Comparison of ENCODE assay signal across 8 cellular contexts in genomic region chr14:101843665-101844064, GRCh38.
DNase-seq lines count a peak whose midpoint lies in the region; ATAC-seq and TF ChIP-seq lines count a peak whose summit lies in the region.

No MANE protein-coding gene starts in this region.

- peak overlapping the region; percentile 3 for H3K27ac Mint-ChIP-seq in mesothelial cell of epicardium

- no peaks in the 10 kb centered on the region for H3K9me2 ChIP-seq in DOHH2 (replicated peaks; ENCODE audit: control insufficient read depth, low read length)

- TF ChIP-seq CTCF in DOHH2 (IDR thresholded peaks at IDR 0.05; ENCODE audit: low read depth, low read length, poor library complexity, severe bottlenecking) (peak; percentile 90), mesothelial cell of epicardium (IDR thresholded peaks at IDR 0.05; ENCODE audit: unreplicated experiment) (no peak), coronary artery (IDR thresholded peaks at IDR 0.05) (no peak)

- H3K27me3 Mint-ChIP-seq in mesothelial cell of epicardium (ENCODE audit: low read depth): no peaks in the 10 kb centered on the region

- no peaks in the 10 kb centered on the region for H3K9me3 Mint-ChIP-seq in mesothelial cell of epicardium

- peaks cover 41% of the 10 kb centered on the region for H3K36me3 ChIP-seq in DOHH2 (ENCODE audit: control insufficient read depth, low read length)

- H3K27ac ChIP-seq in DOHH2 (ENCODE audit: low read depth, low read length): peak overlapping the region; percentile 91
- no peak overlapping the region for H3K27ac ChIP-seq in coronary artery

- H3K27me3 ChIP-seq in DOHH2 (ENCODE audit: control insufficient read depth, low read length): no peaks in the 10 kb centered on the region

- DNase-seq in MV-4-11 (lab: John Stamatoyannopoulos, UW): peak; percentile 89
- DNase-seq in activated naive CD4-positive, alpha-beta T cell treated with anti-CD3 and anti-CD28 coated beads, Interleukin-2, amount 50 U/mL, for 16 hours: peak; percentile 52
- no peak for DNase-seq in mesothelial cell of epicardium (ENCODE audit: low spot score in 2 of 2, unreplicated experiment in 2 of 2)
- no peak for DNase-seq in OCI-M2 (lab: John Stamatoyannopoulos, UW; ENCODE audit: unreplicated experiment)
- DNase-seq in amniotic stem cell (lab: John Stamatoyannopoulos, UW): no peak
- DNase-seq in coronary artery (ENCODE audit: low spot score): no peak

- H3K4me3 ChIP-seq in DOHH2 (ENCODE audit: low read length) (peak overlapping the region; percentile 69), coronary artery (no peak overlapping the region)

- peaks cover 100% of the 10 kb centered on the region for H3K4me1 ChIP-seq in DOHH2 (ENCODE audit: control insufficient read depth, low read length)

- ATAC-seq in GM21526 (IDR thresholded peaks at IDR 0.05; ENCODE audit: low FRiP score, unreplicated experiment): peak; percentile 56

- H3F3A ChIP-seq in DOHH2 (ENCODE audit: control insufficient read depth, insufficient read depth): peaks cover 59% of the 10 kb centered on the region

- H3K36me3 Mint-ChIP-seq in mesothelial cell of epicardium: peaks cover 3% of the 10 kb centered on the region

- H3K4me2 ChIP-seq in DOHH2 (ENCODE audit: low read length): peak overlapping the region; percentile 86

- H3K9me3 ChIP-seq in DOHH2 (ENCODE audit: control insufficient read depth, insufficient read depth, low read length): no peaks in the 10 kb centered on the region

- H3K79me2 ChIP-seq in DOHH2 (ENCODE audit: control insufficient read depth, low read length): peaks cover 93% of the 10 kb centered on the region

- H3K4me3 Mint-ChIP-seq in mesothelial cell of epicardium: no peak overlapping the region

- H4K20me1 ChIP-seq in DOHH2 (ENCODE audit: control insufficient read depth, insufficient read depth, low read depth, low read length): peaks cover 3% of the 10 kb centered on the region; the same call in 1 of the 2 replicates

- peaks cover 3% of the 10 kb centered on the region for H3K4me1 Mint-ChIP-seq in mesothelial cell of epicardium

Comparison
In these comparisons a context has a peak if more than half of its experiments do, and no peak if none do; other contexts are left out.
1. DNase-seq: peak in MV-4-11 (single experiment) and activated naive CD4-positive, alpha-beta T cell treated with anti-CD3 and anti-CD28 coated beads, Interleukin-2, amount 50 U/mL, for 16 hours (single experiment); none in mesothelial cell of epicardium (0 of 2), OCI-M2 (single experiment), amniotic stem cell (single experiment) and coronary artery (single experiment).